Comparison of ENCODE assay signal across 1 cellular context in the genomic region with DNA sequence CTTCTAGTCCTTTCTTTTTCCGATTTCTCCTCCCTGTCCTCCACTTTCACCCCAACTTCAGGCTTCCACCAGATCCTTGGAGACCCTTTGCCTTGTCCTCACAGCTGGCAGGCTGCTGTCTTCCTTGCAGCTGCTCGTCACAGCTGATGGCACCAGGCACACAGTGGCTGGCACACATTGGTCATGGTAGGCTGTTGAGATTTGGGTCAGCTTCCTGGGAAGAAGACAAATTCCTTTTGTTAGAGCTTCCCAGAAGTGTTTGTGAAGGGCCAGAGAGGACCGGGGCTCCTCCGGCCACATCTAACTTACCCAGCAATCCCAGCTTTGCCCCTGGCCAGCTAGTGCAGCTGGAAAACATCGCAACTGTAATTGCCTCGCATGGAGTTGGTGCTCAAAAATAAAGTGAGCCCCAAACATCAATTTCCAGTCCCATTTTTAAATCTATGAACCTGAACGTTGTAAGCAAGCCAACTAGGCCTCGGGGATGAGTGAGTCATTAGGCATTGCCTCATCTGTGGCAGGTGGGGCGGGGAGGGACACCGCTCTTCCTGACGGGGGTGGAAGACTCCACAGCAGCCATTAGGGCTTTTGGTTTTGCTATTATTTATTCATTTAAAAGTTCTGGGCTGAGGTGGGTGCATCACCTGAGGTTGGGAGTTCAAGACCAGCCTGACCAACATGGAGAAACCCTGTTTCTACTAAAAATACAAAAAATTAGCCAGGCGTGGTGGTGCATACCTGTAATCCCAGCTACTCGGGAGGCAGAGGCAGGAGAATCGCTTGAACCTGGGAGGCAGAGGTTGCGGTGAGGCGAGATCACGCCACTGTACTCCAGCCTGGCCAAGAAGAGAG.
TF ChIP-seq lines count a peak whose summit lies in the region.

No MANE protein-coding gene starts in this region.

TF ChIP-seq in H1, 55 proteins besides CTCF, POLR2A, EP300 and RAD21 (continued from another document):
- TF ChIP-seq, protein P1, sequence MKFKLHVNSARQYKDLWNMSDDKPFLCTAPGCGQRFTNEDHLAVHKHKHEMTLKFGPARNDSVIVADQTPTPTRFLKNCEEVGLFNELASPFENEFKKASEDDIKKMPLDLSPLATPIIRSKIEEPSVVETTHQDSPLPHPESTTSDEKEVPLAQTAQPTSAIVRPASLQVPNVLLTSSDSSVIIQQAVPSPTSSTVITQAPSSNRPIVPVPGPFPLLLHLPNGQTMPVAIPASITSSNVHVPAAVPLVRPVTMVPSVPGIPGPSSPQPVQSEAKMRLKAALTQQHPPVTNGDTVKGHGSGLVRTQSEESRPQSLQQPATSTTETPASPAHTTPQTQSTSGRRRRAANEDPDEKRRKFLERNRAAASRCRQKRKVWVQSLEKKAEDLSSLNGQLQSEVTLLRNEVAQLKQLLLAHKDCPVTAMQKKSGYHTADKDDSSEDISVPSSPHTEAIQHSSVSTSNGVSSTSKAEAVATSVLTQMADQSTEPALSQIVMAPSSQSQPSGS (IDR thresholded peaks at IDR 0.05; ENCODE audit: low read length): no peak
- TF ChIP-seq CBX8 (IDR thresholded peaks at IDR 0.05; ENCODE audit: borderline replicate concordance, low read depth, low read length): no peak
- TF ChIP-seq BCL11A (IDR thresholded peaks at IDR 0.05; ENCODE audit: low read depth in 2 of 2, low read length in 2 of 2): no peak
- no peak for TF ChIP-seq YY1 (IDR thresholded peaks at IDR 0.05; ENCODE audit: low read depth, low read length)
- TF ChIP-seq MAFK (IDR thresholded peaks at IDR 0.05; ENCODE audit: low read depth, low read length): no peak
- TF ChIP-seq SIX5 (IDR thresholded peaks at IDR 0.05; ENCODE audit: low read depth, low read length): no peak
TF ChIP-seq in H1: peak in this region for 0.
